Comparison of ENCODE assay signal across 11 cellular contexts in genomic region chr7:78359836-78360235, GRCh38.
"Had no signal": no experiment of that assay in that cellular context is flagged by ENCODE, and none has a peak within 500 bp of the region (broad histone marks: within the 10 kb centered on the region; RNA-seq: fewer than 3 reads in every experiment).

No MANE protein-coding gene starts in this region.

- H3K9ac ChIP-seq: GM23248 had no signal

- H3K27ac ChIP-seq: GM23248 had no signal

- H3K36me3 ChIP-seq: HAP-1 had no signal

- H3K9me3 ChIP-seq: HAP-1 had no signal

- ATAC-seq: GM23338, HCT116 had no signal

- FAIRE-seq: H1, H54 had no signal

- H2AFZ ChIP-seq: GM23248, GM23338 had no signal

- H3K4me3 ChIP-seq: GM23248, GM23338, HAP-1 had no signal

- H3K4me2 ChIP-seq: GM23338 had no signal

- DNase-seq: GM23248, GOT3, H7, H9, HCEC 1CT, HFFc6 had no signal
